In the genomic region with DNA sequence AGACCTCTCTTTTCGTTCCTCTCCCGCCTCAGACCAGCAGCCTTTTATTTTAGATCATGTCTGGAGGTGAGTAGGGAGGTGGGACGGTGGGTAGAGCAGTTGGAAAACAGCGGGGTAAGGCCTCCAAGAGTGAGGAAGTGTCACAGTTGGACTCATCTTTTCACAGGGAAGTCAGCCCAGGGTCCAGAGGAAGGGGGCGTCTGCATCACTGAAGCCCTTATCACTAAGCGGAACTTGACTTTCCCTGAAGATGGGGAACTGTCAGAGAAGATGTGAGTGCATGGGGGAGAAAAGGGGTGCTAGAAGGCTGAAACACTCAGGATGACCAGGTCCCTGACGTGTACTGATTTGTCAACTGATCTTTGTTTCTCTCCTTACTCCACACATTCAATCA, we compare ENCODE assay signal across 9 cellular contexts. TPM values are rescaled to one million over a fixed set of nuclear protein-coding genes. Genes with fewer than 3 reads are reported as not detected.
DNase-seq lines count a peak whose midpoint lies in the region; ATAC-seq and TF ChIP-seq lines count a peak whose summit lies in the region.
"Had no signal": no experiment of that assay in that cellular context is flagged by ENCODE, and none has a peak within 500 bp of the region (broad histone marks: within the 10 kb centered on the region; RNA-seq: fewer than 3 reads in every experiment).

No MANE protein-coding gene starts in this region.

- H3K9ac ChIP-seq in Karpas-422 (ENCODE audit: low read length) = peak overlapping the region; percentile 83
- no peak overlapping the region for H3K9ac ChIP-seq in mammary epithelial cell (ENCODE audit: insufficient read depth, low read length)
- H3K9ac ChIP-seq in mesenchymal stem cell (ENCODE audit: low read length) = peak overlapping the region; percentile 97

- H3K4me3 ChIP-seq in Karpas-422 (ENCODE audit: low read length) = peak overlapping the region; percentile 87
- peak overlapping the region; percentile 66 to 98 (median 77) for H3K4me3 ChIP-seq in mammary epithelial cell (replicated peaks in 1 of 3; ENCODE audit: insufficient read depth in 1 of 3, low read depth in 2 of 3, low read length in 3 of 3)
- peak overlapping the region in 1 of 2 experiments; percentile 99 for H3K4me3 ChIP-seq in mesenchymal stem cell (ENCODE audit: insufficient read depth in 1 of 2, low read depth in 1 of 2, low read length in 2 of 2)
- no peak overlapping the region for H3K4me3 ChIP-seq in aorta (ENCODE audit: low read length in 2 of 2)

- CTCF ChIA-PET in CD4-positive, alpha-beta T cell (lab: Charles Lee) = interaction anchor here (0.7 to 1.9 kb wide), 5 partner anchors 9 to 139 kb away, joined by 3 to 20 read pairs (median 9); a partner anchor contains a TSS
- CTCF ChIA-PET in mammary epithelial cell (lab: Charles Lee; ENCODE audit: low non-redundant PET) = no interaction called here

- peak overlapping the region; percentile 78 for H3K27ac ChIP-seq in CD4-positive, alpha-beta T cell (ENCODE audit: low read depth, low read length)
- H3K27ac ChIP-seq in Karpas-422 (ENCODE audit: low read length) (no peak overlapping the region), mammary epithelial cell (ENCODE audit: insufficient read depth, low read depth, low read length) (peak overlapping the region; percentile 5), mesenchymal stem cell (ENCODE audit: low read length, poor library complexity, severe bottlenecking) (no peak overlapping the region), aorta (ENCODE audit: low read depth in 1 of 2, low read length in 2 of 2) (no peak overlapping the region)

- peaks cover 29% of the 10 kb centered on the region for H3K79me2 ChIP-seq in Karpas-422 (ENCODE audit: low read length)
- H3K79me2 ChIP-seq in mammary epithelial cell (ENCODE audit: insufficient read depth, low read length) = peaks cover 27% of the 10 kb centered on the region

- H4K20me1 ChIP-seq in Karpas-422 (ENCODE audit: insufficient read depth, low read depth, low read length) (no peaks in the 10 kb centered on the region), mammary epithelial cell (ENCODE audit: insufficient read depth, low read length) (no peaks in the 10 kb centered on the region)

- H3K9me3 ChIP-seq in CD4-positive, alpha-beta T cell (ENCODE audit: control insufficient read depth, low read length) = no peaks in the 10 kb centered on the region
- H3K9me3 ChIP-seq in Karpas-422 (ENCODE audit: low read length) (no peaks in the 10 kb centered on the region), mammary epithelial cell (replicated peaks; ENCODE audit: insufficient read depth, low read length) (no peaks in the 10 kb centered on the region), mesenchymal stem cell (ENCODE audit: control insufficient read depth, low read length) (no peaks in the 10 kb centered on the region), aorta (ENCODE audit: control insufficient read depth, low read length) (no peaks in the 10 kb centered on the region)

- H3K23ac ChIP-seq in mesenchymal stem cell (ENCODE audit: low read length in 2 of 2) = no peak overlapping the region

- in situ Hi-C loops in mammary epithelial cell (cut with MboI; ENCODE audit: low sequenced_read_pairs in 2 of 2) = no loop called here

- no peak overlapping the region for H2BK5ac ChIP-seq in mesenchymal stem cell (ENCODE audit: low read depth, low read length, poor library complexity, severe bottlenecking)

- BruUV-seq in mammary epithelial cell (replicated peaks; lab: Mats Ljungman, UMichigan) = no TSS peak

- no peak overlapping the region for H4K8ac ChIP-seq in mesenchymal stem cell (ENCODE audit: low read length)

- ATAC-seq in CD4-positive, alpha-beta T cell (ENCODE audit: poor library complexity) = no peak
- peak; percentile 23 for ATAC-seq in aorta (ENCODE audit: low FRiP score)
- ATAC-seq in GM18505 (IDR thresholded peaks at IDR 0.05; ENCODE audit: unreplicated experiment) = no peak

- H3K9me2 ChIP-seq in Karpas-422 (replicated peaks; ENCODE audit: insufficient read depth, low read length) = no peaks in the 10 kb centered on the region

- peaks cover 11% of the 10 kb centered on the region; the same call in 1 of the 2 replicates for H3K36me3 ChIP-seq in Karpas-422 (ENCODE audit: insufficient read depth, low read length)
- peaks cover 10% of the 10 kb centered on the region for H3K36me3 ChIP-seq in mammary epithelial cell (ENCODE audit: insufficient read depth, low read length)
- peaks cover 24 to 36% of the 10 kb centered on the region in 2 experiments for H3K36me3 ChIP-seq in mesenchymal stem cell (ENCODE audit: control insufficient read depth in 1 of 2, insufficient read depth in 2 of 2, low read depth in 1 of 2, low read length in 2 of 2)
- H3K36me3 ChIP-seq in aorta (ENCODE audit: control insufficient read depth in 1 of 2, insufficient read depth in 2 of 2, low read length in 1 of 2) = no peaks in the 10 kb centered on the region

- no peak for TF ChIP-seq CTCF in CD4-positive, alpha-beta T cell (IDR thresholded peaks at IDR 0.05)
- no peak for TF ChIP-seq CTCF in mammary epithelial cell (conservative IDR thresholded peaks at IDR 0.05 in 1 of 2, IDR thresholded peaks at IDR 0.05 in 1 of 2; ENCODE audit: extremely low read depth in 1 of 2, insufficient read depth in 1 of 2, low read depth in 1 of 2, low read length in 2 of 2)

- H2BK120ac ChIP-seq in mesenchymal stem cell (ENCODE audit: low read depth, low read length) = no peak overlapping the region

- no peak for TF ChIP-seq POLR2A in GM18505 (IDR thresholded peaks at IDR 0.05; ENCODE audit: borderline replicate concordance, extremely low read depth, insufficient read depth, insufficient read length)

- intact Hi-C loops in CD4-positive, alpha-beta T cell (cut with DNase I, micrococcal nuclease) = loop anchor here (1.0 to 10.0 kb wide), 4 partner anchors 63 to 273 kb away; a partner anchor contains a TSS
- intact Hi-C loops in mammary epithelial cell (cut with micrococcal nuclease) = loop anchor here (2.0 kb wide), 2 partner anchors 29 to 55 kb away; no protein-coding TSS in a partner anchor
- intact Hi-C loops in aorta (cut with DNase I) = no loop called here

- POLR2A ChIA-PET in CD4-positive, alpha-beta T cell (lab: Charles Lee) = interaction anchor here (0.6 to 2.5 kb wide), 13 partner anchors 9 to 182 kb away, joined by 3 to 53 read pairs (median 5); a partner anchor contains a TSS

- no peak overlapping the region for H3K4ac ChIP-seq in mesenchymal stem cell (ENCODE audit: low read depth in 1 of 2, low read length in 2 of 2)

- peaks cover 29% of the 10 kb centered on the region for H3K36me3 Mint-ChIP-seq in CD4-positive, alpha-beta T cell (ENCODE audit: low read depth)

- H3K4me1 ChIP-seq in Karpas-422 (ENCODE audit: low read length) (peaks cover 22% of the 10 kb centered on the region), mammary epithelial cell (ENCODE audit: insufficient read depth, low read length) (peaks cover 23% of the 10 kb centered on the region), mesenchymal stem cell (ENCODE audit: control insufficient read depth, insufficient read depth, low read depth, low read length) (peaks cover 13% of the 10 kb centered on the region), aorta (ENCODE audit: control insufficient read depth in 1 of 2, insufficient read depth in 2 of 2, low read length in 2 of 2) (peaks cover 0 to 4% of the 10 kb centered on the region in 2 donors)

- peaks cover 13% of the 10 kb centered on the region for H3K79me1 ChIP-seq in mesenchymal stem cell (replicated peaks; ENCODE audit: low read length, poor library complexity, severe bottlenecking)

- H2AFZ ChIP-seq in Karpas-422 (ENCODE audit: low read length) (peak overlapping the region; percentile 74; the same call in 1 of the 2 replicates), mammary epithelial cell (ENCODE audit: low read depth, low read length) (peak overlapping the region; percentile 97), mesenchymal stem cell (ENCODE audit: low read depth, low read length) (peak overlapping the region; percentile 33)

- peaks cover 58% of the 10 kb centered on the region for H3K4me1 Mint-ChIP-seq in CD4-positive, alpha-beta T cell (ENCODE audit: low read depth)

- no peak for DNase-seq in CD4-positive, alpha-beta T cell
- DNase-seq in Karpas-422 = peak; percentile 57
- DNase-seq in mammary epithelial cell = no peak
- no peak for DNase-seq in mesenchymal stem cell
- no peak for DNase-seq in aorta
- no peak for DNase-seq in AML-193 (lab: John Stamatoyannopoulos, UW)
- DNase-seq in iPS-NIHi11 (ENCODE audit: low spot score) = no peak

- no peak overlapping the region for H4K91ac ChIP-seq in mesenchymal stem cell (ENCODE audit: low read length)

- H3K4me2 ChIP-seq in Karpas-422 (ENCODE audit: low read depth, low read length, poor library complexity, severe bottlenecking) = peak overlapping the region; percentile 94
- H3K4me2 ChIP-seq in mammary epithelial cell (ENCODE audit: insufficient read depth, low read depth, low read length) = peak overlapping the region; percentile 64
- H3K4me2 ChIP-seq in mesenchymal stem cell (ENCODE audit: low read length, poor library complexity, severe bottlenecking) = peak overlapping the region; percentile 80

- no peak overlapping the region for H2BK12ac ChIP-seq in mesenchymal stem cell (ENCODE audit: low read length in 2 of 2)

- no peak overlapping the region for H3K14ac ChIP-seq in mesenchymal stem cell (ENCODE audit: low read length in 2 of 2)

- H3K18ac ChIP-seq in mesenchymal stem cell (ENCODE audit: low read depth in 1 of 2, low read length in 2 of 2) = peak overlapping the region in 1 of 2 experiments; percentile 67

- no peaks in the 10 kb centered on the region for H3K9me3 Mint-ChIP-seq in CD4-positive, alpha-beta T cell

- H3K27me3 ChIP-seq in CD4-positive, alpha-beta T cell (ENCODE audit: control insufficient read depth, insufficient read depth, low read length) = no peaks in the 10 kb centered on the region
- H3K27me3 ChIP-seq in Karpas-422 (ENCODE audit: low read length) (no peaks in the 10 kb centered on the region), mammary epithelial cell (ENCODE audit: insufficient read depth, low read length) (no peaks in the 10 kb centered on the region), mesenchymal stem cell (ENCODE audit: control insufficient read depth in 1 of 2, insufficient read depth in 1 of 2, low read length in 2 of 2) (no peaks in the 10 kb centered on the region), aorta (ENCODE audit: control insufficient read depth in 1 of 2, insufficient read depth in 2 of 2, low read length in 1 of 2) (no peaks in the 10 kb centered on the region)

- dilution Hi-C loops in mammary epithelial cell (cut with HindIII; ENCODE audit: low sequenced_read_pairs) = no loop called here

- 30% methylated on average over 7 of the region's 7 CpGs for WGBS in mammary epithelial cell (ENCODE audit: low coverage, missing lambda C conversion rate)
- WGBS in mesenchymal stem cell = 42% methylated on average over 5 of the region's 7 CpGs
- WGBS in aorta, 2 donors = 7 to 9% methylated on average over 7 of the region's 7 CpGs

- H2AK5ac ChIP-seq in mesenchymal stem cell (ENCODE audit: low read length, severe bottlenecking) = no peak overlapping the region

- H3K27ac Mint-ChIP-seq in CD4-positive, alpha-beta T cell = peak overlapping the region; percentile 78

- no peaks in the 10 kb centered on the region for H3K27me3 Mint-ChIP-seq in CD4-positive, alpha-beta T cell

- H2BK15ac ChIP-seq in mesenchymal stem cell (ENCODE audit: low read depth, poor library complexity, severe bottlenecking) = no peak overlapping the region

- H3K4me3 Mint-ChIP-seq in CD4-positive, alpha-beta T cell = peak overlapping the region; percentile 89

RNA-seq across cellular contexts. Expression of a gene that starts 0.5 kb away (rescaled TPM):
- total RNA-seq in CD4-positive, alpha-beta T cell = under 1 TPM; 0.42 to 0.85 TPM
- total RNA-seq in Karpas-422 (2014; rRNA removed; shearing (Covaris generic); ENCODE audit: low replicate concordance) = 2.8 TPM in 1 of 2 replicates, not detected in the other
- under 1 TPM in 1 of 2 donors, not detected in 1; 0.54 TPM for total RNA-seq in mammary epithelial cell
- polyA plus RNA-seq in mammary epithelial cell = 0.28 TPM
- not detected for polyA minus RNA-seq in mammary epithelial cell
- 0.30 TPM for polyA plus RNA-seq in mesenchymal stem cell (2013, experiment 1 of 2)
- polyA plus RNA-seq in mesenchymal stem cell (2013, experiment 2 of 2) = 0.36 TPM
- total RNA-seq in aorta = under 1 TPM in 1 of 2 donors, not detected in 1; 0.51 TPM
- polyA plus RNA-seq in aorta = under 1 TPM in 1 of 2 donors, not detected in 1; 0.87 TPM
- total RNA-seq: lung microvascular endothelial cell had no signal

RNA-seq across cellular contexts. Expression of a gene that starts 0.6 kb away (rescaled TPM):
- total RNA-seq in CD4-positive, alpha-beta T cell = 10 to 100 TPM; 49.0 to 51.4 TPM
- total RNA-seq in Karpas-422 (2014; rRNA removed; shearing (Covaris generic); ENCODE audit: low replicate concordance) = 38.2 and 50.3 TPM in 2 replicates
- 10 to 100 TPM; 18.2 to 39.4 TPM for total RNA-seq in mammary epithelial cell
- polyA plus RNA-seq in mammary epithelial cell = 53.5 TPM
- polyA minus RNA-seq in mammary epithelial cell = 34.4 TPM
- 46.1 TPM for polyA plus RNA-seq in mesenchymal stem cell (2013, experiment 1 of 2)
- 47.7 TPM for polyA plus RNA-seq in mesenchymal stem cell (2013, experiment 2 of 2)
- 10 to 100 TPM; 21.6 to 28.6 TPM for total RNA-seq in aorta
- polyA plus RNA-seq in aorta = 10 to 100 TPM; 34.4 to 42.2 TPM

RNA-seq across cellular contexts. Expression of a gene that starts 9.1 kb away (rescaled TPM):
- 10 to 100 TPM; 15.3 to 17.2 TPM for total RNA-seq in CD4-positive, alpha-beta T cell
- total RNA-seq in Karpas-422 (2014; rRNA removed; shearing (Covaris generic); ENCODE audit: low replicate concordance) = 37.7 and 63.5 TPM in 2 replicates
- 10 to 100 TPM; 29.0 to 36.3 TPM for total RNA-seq in mammary epithelial cell
- 25.2 TPM for polyA plus RNA-seq in mammary epithelial cell
- polyA minus RNA-seq in mammary epithelial cell = 22.3 TPM
- 20.3 TPM for polyA plus RNA-seq in mesenchymal stem cell (2013, experiment 1 of 2)
- 18.3 TPM for polyA plus RNA-seq in mesenchymal stem cell (2013, experiment 2 of 2)
- total RNA-seq in aorta = 10 to 100 TPM; 19.3 to 37.6 TPM
- polyA plus RNA-seq in aorta = 10 to 100 TPM; 21.2 to 64.1 TPM

RNA-seq across cellular contexts. Expression of a gene that starts 10.3 kb away (rescaled TPM):
- 10 to 100 TPM; 30.1 to 30.8 TPM for total RNA-seq in CD4-positive, alpha-beta T cell
- 11.1 and 21.9 TPM in 2 replicates for total RNA-seq in Karpas-422 (2014; rRNA removed; shearing (Covaris generic); ENCODE audit: low replicate concordance)
- total RNA-seq in mammary epithelial cell = 1 to 10 TPM; 2.0 to 6.7 TPM
- 2.9 TPM for polyA plus RNA-seq in mammary epithelial cell
- 17.2 TPM for polyA minus RNA-seq in mammary epithelial cell
- polyA plus RNA-seq in mesenchymal stem cell (2013, experiment 1 of 2) = 6.5 TPM
- polyA plus RNA-seq in mesenchymal stem cell (2013, experiment 2 of 2) = 5.9 TPM
- total RNA-seq in aorta = 10 to 100 TPM; 10.7 to 21.1 TPM
- polyA plus RNA-seq in aorta = 10 to 100 TPM in 1 of 2 donors, 1 to 10 TPM in 1; 8.9 to 20.1 TPM

RNA-seq across cellular contexts. Expression of a gene that starts 19.0 kb away (rescaled TPM):
- total RNA-seq in CD4-positive, alpha-beta T cell = under 1 TPM; 0.17 to 0.27 TPM
- total RNA-seq in Karpas-422 (2014; rRNA removed; shearing (Covaris generic); ENCODE audit: low replicate concordance) = 0.04 TPM in 1 of 2 replicates, not detected in the other
- total RNA-seq in mammary epithelial cell = 10 to 100 TPM in 1 of 2 donors, 1 to 10 TPM in 1; 4.2 to 15.1 TPM
- polyA plus RNA-seq in mammary epithelial cell = 4.6 TPM
- 7.7 TPM for polyA minus RNA-seq in mammary epithelial cell
- polyA plus RNA-seq in mesenchymal stem cell (2013, experiment 1 of 2) = 0.01 TPM
- polyA plus RNA-seq in mesenchymal stem cell (2013, experiment 2 of 2) = 0.03 TPM
- total RNA-seq in aorta = under 1 TPM; 0.78 to 0.81 TPM
- under 1 TPM in 1 of 2 donors, not detected in 1; 0.25 TPM for polyA plus RNA-seq in aorta

Comparison
In these comparisons a context has a peak if more than half of its experiments do, and no peak if none do; other contexts are left out.
1. H3K27ac ChIP-seq: peak in CD4-positive, alpha-beta T cell (single experiment) and mammary epithelial cell (single experiment); none in Karpas-422 (single experiment), mesenchymal stem cell (single experiment) and aorta (0 of 2).
2. H2AFZ ChIP-seq: peak in every context shown above with its lines; median percentile 97 in mammary epithelial cell; 74 in Karpas-422; 33 in mesenchymal stem cell.
3. H3K4me3 ChIP-seq: peak in Karpas-422 (single experiment) and mammary epithelial cell (3 of 3); none in aorta (0 of 2).
4. intact Hi-C loops: an anchor here in CD4-positive, alpha-beta T cell (1.0 to 10.0 kb wide) and mammary epithelial cell (2.0 kb wide); none called in aorta.
5. Peak in every context shown above with its lines, with median percentiles within 50 percentile points of each other: H3K4me2 ChIP-seq.